ENCODE assay signal across 2 cellular contexts in the genomic region with DNA sequence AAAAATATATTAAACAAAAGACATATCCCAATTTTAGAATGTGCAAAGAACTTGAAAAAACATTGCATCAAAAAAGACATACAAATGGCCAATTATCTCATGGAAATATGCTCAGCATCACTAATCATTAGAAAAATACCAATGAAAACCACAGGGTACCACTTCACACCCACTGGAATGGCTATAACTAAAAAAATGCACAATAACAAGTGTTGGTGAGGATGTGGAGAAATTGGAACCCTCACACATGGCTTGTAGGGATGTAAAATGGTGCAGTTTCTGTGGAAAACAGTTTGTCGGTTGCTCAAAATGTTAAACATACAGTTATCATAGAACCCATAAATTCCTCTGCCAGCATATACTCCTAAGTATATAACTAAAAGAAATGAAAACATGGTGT.
TF ChIP-seq lines count a peak whose summit lies in the region.

No MANE protein-coding gene starts in this region.

TF ChIP-seq in GM23338, 12 proteins besides CTCF, POLR2A, EP300 and RAD21:
- no peak for TF ChIP-seq EZH2phosphoT487 (IDR thresholded peaks at IDR 0.05; ENCODE audit: unreplicated experiment)
- TF ChIP-seq ZNF114 (CRISPR knock-in tag; IDR thresholded peaks at IDR 0.05), result no peak
- TF ChIP-seq STAT1 (IDR thresholded peaks at IDR 0.05; ENCODE audit: unreplicated experiment), result no peak
- TF ChIP-seq ZNF331 (CRISPR knock-in tag; IDR thresholded peaks at IDR 0.05; ENCODE audit: low read depth), result no peak
- no peak for TF ChIP-seq ZNF462 (CRISPR knock-in tag; IDR thresholded peaks at IDR 0.05)
- no peak for TF ChIP-seq EZH2 (IDR thresholded peaks at IDR 0.05; ENCODE audit: low read depth, unreplicated experiment)
- TF ChIP-seq CREB1 (CRISPR knock-in tag; IDR thresholded peaks at IDR 0.05; ENCODE audit: low read depth), result no peak
- no peak for TF ChIP-seq JUNB (IDR thresholded peaks at IDR 0.05; ENCODE audit: unreplicated experiment)
TF ChIP-seq in GM23338: peak in this region for 0.

TF ChIP-seq in endothelial cell of umbilical vein, 7 proteins besides CTCF, POLR2A, EP300 and RAD21:
- TF ChIP-seq POLR2AphosphoS5 (IDR thresholded peaks at IDR 0.05; ENCODE audit: insufficient read depth, low read depth, low read length) (no peak), FOS (IDR thresholded peaks at IDR 0.05; ENCODE audit: borderline replicate concordance, insufficient read depth, low read length) (no peak), EZH2 (IDR thresholded peaks at IDR 0.05; ENCODE audit: borderline replicate concordance, low read depth, low read length, severe bottlenecking) (no peak), JUN (IDR thresholded peaks at IDR 0.05; ENCODE audit: borderline replicate concordance, insufficient read depth, insufficient read length, low read depth) (no peak), MYC (IDR thresholded peaks at IDR 0.05; ENCODE audit: low read depth, low read length) (no peak), MAX (IDR thresholded peaks at IDR 0.05; ENCODE audit: insufficient read depth, insufficient read length) (no peak), GATA2 (IDR thresholded peaks at IDR 0.05; ENCODE audit: insufficient read depth, insufficient read length, low read depth, low read length) (no peak)
TF ChIP-seq in endothelial cell of umbilical vein: peak in this region for 0.
